In genomic region chr3:34196914-34197313, GRCh38 we compare ENCODE assay signal across 24 cellular contexts.
"Had no signal": no experiment of that assay in that cellular context is flagged by ENCODE, and none has a peak within 500 bp of the region (broad histone marks: within the 10 kb centered on the region; RNA-seq: fewer than 3 reads in every experiment).

No MANE protein-coding gene starts in this region.

- H3K27ac ChIP-seq: SJSA1 had no signal

- H3K9me3 Mint-ChIP-seq: activated T-cell treated with anti-CD3 and anti-CD28 coated beads, Interleukin-2, amount 50 U/mL, for 4 hours; central memory CD8-positive, alpha-beta T cell had no signal

- H3K27me3 ChIP-seq: SJSA1 had no signal

- H3K4me3 ChIP-seq: SJSA1 had no signal

- ATAC-seq: activated CD4-positive, CD25-positive, alpha-beta regulatory T cell treated with anti-CD3 and anti-CD28 coated beads, Interleukin-2, amount 50 U/mL, for 24 hours; activated CD8-positive, alpha-beta memory T cell treated with anti-CD3 and anti-CD28 coated beads, Interleukin-2, amount 10 ng/mL, durations not matched to agents 7 days and 5 days; activated CD8-positive, alpha-beta T cell treated with anti-CD3 and anti-CD28 coated beads, Interleukin-2, amount 10 ng/mL, durations not matched to agents 7 days and 5 days; activated T-cell treated with anti-CD3 and anti-CD28 coated beads, Interleukin-2, amount 50 U/mL, for 4 hours; T-helper 17 cell had no signal

- H3K9me3 ChIP-seq: SJSA1 had no signal

- H3K4me1 ChIP-seq: SJSA1 had no signal

- DNase-seq: activated CD4-positive, alpha-beta T cell treated with anti-CD3 and anti-CD28 coated beads for 4 hours; activated CD4-positive, alpha-beta T cell treated with anti-CD3 and anti-CD28 coated beads, Interleukin-2, amount 50 U/mL, for 4 hours; activated CD8-positive, alpha-beta memory T cell treated with anti-CD3 and anti-CD28 coated beads, Interleukin-2, amount 10 ng/mL, durations not matched to agents 7 days and 5 days; activated CD8-positive, alpha-beta T cell treated with anti-CD3 and anti-CD28 coated beads, Interleukin-2, amount 10 ng/mL, durations not matched to agents 7 days and 5 days; activated effector memory CD4-positive, alpha-beta T cell treated with anti-CD3 and anti-CD28 coated beads, Interleukin-2, amount 50 U/mL, for 16 hours; activated naive CD4-positive, alpha-beta T cell treated with Interleukin-2 at 50 U/mL for 16 hours; activated T-cell treated with anti-CD3 and anti-CD28 coated beads, Interleukin-2, amount 50 U/mL, for 4 hours; amygdala; KG1; NCI-H1092 treated with DMSO at 0.1 percent for 48 hours; NCI-H1417 treated with DMSO at 0.1 percent for 48 hours; NCI-H1694; NCI-H2029; NCI-H510A treated with DMSO at 0.1 percent for 48 hours; NCI-H69; NK-92 treated with Interleukin-12 subunit alpha and Interleukin-12 subunit beta, amount 100 ng/mL, for 24 hours; SHP77; T-helper 17 cell; T-helper 9 cell had no signal

- H3K27ac Mint-ChIP-seq: activated CD8-positive, alpha-beta memory T cell treated with anti-CD3 and anti-CD28 coated beads, Interleukin-2, amount 10 ng/mL, durations not matched to agents 7 days and 5 days; activated CD8-positive, alpha-beta T cell treated with anti-CD3 and anti-CD28 coated beads, Interleukin-2, amount 10 ng/mL, durations not matched to agents 7 days and 5 days; activated naive CD8-positive, alpha-beta T cell; T-helper 17 cell had no signal

- H3K36me3 ChIP-seq: SJSA1 had no signal

- H3K4me1 Mint-ChIP-seq: activated CD8-positive, alpha-beta memory T cell treated with anti-CD3 and anti-CD28 coated beads, Interleukin-2, amount 10 ng/mL, durations not matched to agents 7 days and 5 days; brain had no signal

- H3K4me3 Mint-ChIP-seq: activated CD8-positive, alpha-beta memory T cell treated with anti-CD3 and anti-CD28 coated beads, Interleukin-2, amount 10 ng/mL, durations not matched to agents 7 days and 5 days; activated CD8-positive, alpha-beta T cell treated with anti-CD3 and anti-CD28 coated beads, Interleukin-2, amount 10 ng/mL, durations not matched to agents 7 days and 5 days; activated naive CD8-positive, alpha-beta T cell; activated T-cell treated with anti-CD3 and anti-CD28 coated beads, Interleukin-2, amount 50 U/mL, for 4 hours; brain; central memory CD8-positive, alpha-beta T cell; T-helper 17 cell had no signal

- H3K27me3 Mint-ChIP-seq: activated CD8-positive, alpha-beta memory T cell treated with anti-CD3 and anti-CD28 coated beads, Interleukin-2, amount 10 ng/mL, durations not matched to agents 7 days and 5 days; activated naive CD8-positive, alpha-beta T cell; brain; central memory CD8-positive, alpha-beta T cell; T-helper 17 cell had no signal
